In genomic region chr20:32123088-32123487, GRCh38 we compare ENCODE assay signal across 1 cellular context.
TF ChIP-seq lines count a peak whose summit lies in the region.

No MANE protein-coding gene starts in this region.

TF ChIP-seq in HepG2, 621 proteins besides CTCF, POLR2A, EP300 and RAD21 (continued from another document):
- TF ChIP-seq TRAFD1 (CRISPR knock-in tag; IDR thresholded peaks at IDR 0.05; ENCODE audit: borderline replicate concordance): no peak
- no peak for TF ChIP-seq RERE (CRISPR knock-in tag; IDR thresholded peaks at IDR 0.05; ENCODE audit: low read depth)
- no peak for TF ChIP-seq ZNF10 (CRISPR knock-in tag; IDR thresholded peaks at IDR 0.05; ENCODE audit: borderline replicate concordance, low read depth)
- TF ChIP-seq HNRNPK (IDR thresholded peaks at IDR 0.05; ENCODE audit: low read depth, low read length, poor library complexity, severe bottlenecking): peak; percentile 97
- no peak for TF ChIP-seq BRF2 (CRISPR knock-in tag; IDR thresholded peaks at IDR 0.05)
- no peak for TF ChIP-seq CENPBD1 (CRISPR knock-in tag; IDR thresholded peaks at IDR 0.05; ENCODE audit: borderline replicate concordance, low read depth)
- no peak for TF ChIP-seq ZFP36L2 (CRISPR knock-in tag; IDR thresholded peaks at IDR 0.05)
